In genomic region chr20:56805966-56806365, GRCh38 we compare ENCODE assay signal across 31 cellular contexts.
"Had no signal": no experiment of that assay in that cellular context is flagged by ENCODE, and none has a peak within 500 bp of the region (broad histone marks: within the 10 kb centered on the region; RNA-seq: fewer than 3 reads in every experiment).

No MANE protein-coding gene starts in this region.

- H3K27ac ChIP-seq: brain microvascular endothelial cell, esophagus muscularis mucosa, foreskin keratinocyte, gastrocnemius medialis, heart left ventricle had no signal

- H3K36me3 Mint-ChIP-seq: activated CD4-positive, alpha-beta memory T cell treated with anti-CD3 and anti-CD28 coated beads for 36 hours; activated CD8-positive, alpha-beta memory T cell treated with anti-CD3 and anti-CD28 coated beads, Interleukin-2, amount 10 ng/mL, durations not matched to agents 7 days and 5 days; activated naive CD4-positive, alpha-beta T cell treated with anti-CD3 and anti-CD28 coated beads, Interleukin-2, amount 50 U/mL, for 24 hours; activated naive CD8-positive, alpha-beta T cell treated with anti-CD3 and anti-CD28 coated beads, Interleukin-2, amount 10 ng/mL, durations not matched to agents 7 days and 5 days had no signal

- H3K4me1 ChIP-seq: gastrocnemius medialis, heart left ventricle had no signal

- H3K27ac Mint-ChIP-seq: activated CD4-positive, alpha-beta memory T cell treated with anti-CD3 and anti-CD28 coated beads for 36 hours; activated CD4-positive, alpha-beta T cell treated with anti-CD3 and anti-CD28 coated beads for 36 hours; activated CD4-positive, alpha-beta T cell treated with anti-CD3 and anti-CD28 coated beads, Interleukin-2, amount 10 ng/mL, durations not matched to agents 24 days and 14 days; activated CD8-positive, alpha-beta memory T cell treated with anti-CD3 and anti-CD28 coated beads, Interleukin-2, amount 10 ng/mL, durations not matched to agents 7 days and 5 days; activated CD8-positive, alpha-beta T cell treated with anti-CD3 and anti-CD28 coated beads, Interleukin-2, amount 10 ng/mL, durations not matched to agents 7 days and 5 days; activated naive CD4-positive, alpha-beta T cell treated with anti-CD3 and anti-CD28 coated beads for 36 hours; activated naive CD4-positive, alpha-beta T cell treated with anti-CD3 and anti-CD28 coated beads, Interleukin-2, amount 50 U/mL, for 24 hours; activated naive CD8-positive, alpha-beta T cell treated with anti-CD3 and anti-CD28 coated beads, Interleukin-2, amount 10 ng/mL, durations not matched to agents 7 days and 5 days; activated T-helper 1 cell treated with anti-CD3 and anti-CD28 coated beads, Interleukin-12 subunit alpha, Interleukin-12 subunit beta, Interleukin-2, Interleukin-4 antibody, amounts not matched to agents 30 ng/mL and 10 ng/mL and 1 ng/mL, durations not matched to agents 14 hours and 24 hours and 36 hours; activated T-helper 2 cell treated with anti-CD3 and anti-CD28 coated beads, Interferon-gamma antibody, Interleukin-2, Interleukin-4, amounts not matched to agents 10 μg/mL and 5 μg/mL and 100 μg/mL, durations not matched to agents 14 hours and 24 hours and 36 hours; effector memory CD8-positive, alpha-beta T cell had no signal

- H3K9me3 Mint-ChIP-seq: activated CD4-positive, alpha-beta memory T cell treated with anti-CD3 and anti-CD28 coated beads for 36 hours; activated CD4-positive, alpha-beta T cell treated with anti-CD3 and anti-CD28 coated beads, Interleukin-2, amount 10 ng/mL, durations not matched to agents 24 days and 14 days; activated naive CD4-positive, alpha-beta T cell treated with anti-CD3 and anti-CD28 coated beads for 36 hours; activated naive CD4-positive, alpha-beta T cell treated with anti-CD3 and anti-CD28 coated beads, Interleukin-2, amount 50 U/mL, for 24 hours; activated T-helper 1 cell treated with anti-CD3 and anti-CD28 coated beads, Interleukin-12 subunit alpha, Interleukin-12 subunit beta, Interleukin-2, Interleukin-4 antibody, amounts not matched to agents 30 ng/mL and 10 ng/mL and 1 ng/mL, durations not matched to agents 14 hours and 24 hours and 36 hours; activated T-helper 2 cell treated with anti-CD3 and anti-CD28 coated beads, Interferon-gamma antibody, Interleukin-2, Interleukin-4, amounts not matched to agents 10 μg/mL and 5 μg/mL and 100 μg/mL, durations not matched to agents 14 hours and 24 hours and 36 hours; effector memory CD8-positive, alpha-beta T cell had no signal

- ATAC-seq: activated CD4-positive, alpha-beta T cell treated with anti-CD3 and anti-CD28 coated beads for 36 hours; activated CD8-positive, alpha-beta memory T cell treated with anti-CD3 and anti-CD28 coated beads, Interleukin-2, amount 10 ng/mL, durations not matched to agents 7 days and 5 days; activated CD8-positive, alpha-beta T cell treated with anti-CD3 and anti-CD28 coated beads, Interleukin-2, amount 10 ng/mL, durations not matched to agents 7 days and 5 days; effector memory CD8-positive, alpha-beta T cell; foreskin keratinocyte; gastrocnemius medialis; heart left ventricle had no signal

- H3K4me3 ChIP-seq: esophagus muscularis mucosa, gastrocnemius medialis, heart left ventricle had no signal

- H3K4me1 Mint-ChIP-seq: activated CD4-positive, alpha-beta T cell treated with anti-CD3 and anti-CD28 coated beads for 36 hours; activated CD4-positive, alpha-beta T cell treated with anti-CD3 and anti-CD28 coated beads, Interleukin-2, amount 10 ng/mL, durations not matched to agents 24 days and 14 days; activated CD8-positive, alpha-beta memory T cell treated with anti-CD3 and anti-CD28 coated beads, Interleukin-2, amount 10 ng/mL, durations not matched to agents 7 days and 5 days; activated naive CD4-positive, alpha-beta T cell treated with anti-CD3 and anti-CD28 coated beads, Interleukin-2, amount 50 U/mL, for 24 hours; activated naive CD8-positive, alpha-beta T cell treated with anti-CD3 and anti-CD28 coated beads, Interleukin-2, amount 10 ng/mL, durations not matched to agents 7 days and 5 days had no signal

- H3K9me3 ChIP-seq: gastrocnemius medialis, heart left ventricle had no signal

- H3K4me3 Mint-ChIP-seq: activated CD4-positive, alpha-beta memory T cell treated with anti-CD3 and anti-CD28 coated beads for 36 hours; activated CD4-positive, alpha-beta T cell treated with anti-CD3 and anti-CD28 coated beads for 36 hours; activated CD4-positive, alpha-beta T cell treated with anti-CD3 and anti-CD28 coated beads, Interleukin-2, amount 10 ng/mL, durations not matched to agents 24 days and 14 days; activated CD8-positive, alpha-beta memory T cell treated with anti-CD3 and anti-CD28 coated beads, Interleukin-2, amount 10 ng/mL, durations not matched to agents 7 days and 5 days; activated CD8-positive, alpha-beta T cell treated with anti-CD3 and anti-CD28 coated beads, Interleukin-2, amount 10 ng/mL, durations not matched to agents 7 days and 5 days; activated naive CD4-positive, alpha-beta T cell treated with anti-CD3 and anti-CD28 coated beads for 36 hours; activated naive CD4-positive, alpha-beta T cell treated with anti-CD3 and anti-CD28 coated beads, Interleukin-2, amount 50 U/mL, for 24 hours; activated naive CD8-positive, alpha-beta T cell treated with anti-CD3 and anti-CD28 coated beads, Interleukin-2, amount 10 ng/mL, durations not matched to agents 7 days and 5 days; activated T-helper 1 cell treated with anti-CD3 and anti-CD28 coated beads, Interleukin-12 subunit alpha, Interleukin-12 subunit beta, Interleukin-2, Interleukin-4 antibody, amounts not matched to agents 30 ng/mL and 10 ng/mL and 1 ng/mL, durations not matched to agents 14 hours and 24 hours and 36 hours; effector memory CD8-positive, alpha-beta T cell had no signal

- H3K27me3 Mint-ChIP-seq: activated CD8-positive, alpha-beta memory T cell treated with anti-CD3 and anti-CD28 coated beads, Interleukin-2, amount 10 ng/mL, durations not matched to agents 7 days and 5 days had no signal

- H3K27me3 ChIP-seq: brain microvascular endothelial cell, foreskin keratinocyte had no signal

- H3K36me3 ChIP-seq: brain microvascular endothelial cell, esophagus muscularis mucosa, gastrocnemius medialis, heart left ventricle had no signal

- DNase-seq: activated CD4-positive, alpha-beta memory T cell treated with anti-CD3 and anti-CD28 coated beads for 36 hours; activated CD4-positive, alpha-beta T cell treated with anti-CD3 and anti-CD28 coated beads for 36 hours; activated CD4-positive, alpha-beta T cell treated with anti-CD3 and anti-CD28 coated beads, Interleukin-2, amount 10 ng/mL, durations not matched to agents 24 days and 14 days; activated CD4-positive, CD25-positive, alpha-beta regulatory T cell; activated CD4-positive, CD25-positive, alpha-beta regulatory T cell treated with anti-CD3 and anti-CD28 coated beads, Interleukin-2, amount 50 U/mL, for 72 hours; activated CD8-positive, alpha-beta memory T cell treated with anti-CD3 and anti-CD28 coated beads, Interleukin-2, amount 10 ng/mL, durations not matched to agents 7 days and 5 days; activated CD8-positive, alpha-beta memory T cell treated with anti-CD3 and anti-CD28 coated beads, Interleukin-2, amount 50 U/mL, for 4 hours; activated CD8-positive, alpha-beta T cell treated with anti-CD3 and anti-CD28 coated beads, Interleukin-2, amount 10 ng/mL, durations not matched to agents 7 days and 5 days; activated effector memory CD4-positive, alpha-beta T cell treated with anti-CD3 and anti-CD28 coated beads, Interleukin-2, amount 50 U/mL, for 16 hours; activated naive CD4-positive, alpha-beta T cell treated with anti-CD3 and anti-CD28 coated beads for 36 hours; activated naive CD8-positive, alpha-beta T cell treated with anti-CD3 and anti-CD28 coated beads, Interleukin-2, amount 10 ng/mL, durations not matched to agents 7 days and 5 days; activated T-cell treated with anti-CD3 and anti-CD28 coated beads, Interleukin-2, amount 50 U/mL, for 1 hour; activated T-cell treated with anti-CD3 and anti-CD28 coated beads, Interleukin-2, amount 50 U/mL, for 48 hours; amniotic stem cell; anterior cingulate cortex; brain microvascular endothelial cell; caudate nucleus; cortex of kidney; dermis blood vessel endothelial cell; effector CD4-positive, alpha-beta T cell; effector memory CD8-positive, alpha-beta T cell; erythroblast; foreskin keratinocyte; gastrocnemius medialis; glutamatergic neuron; heart left ventricle; T-helper 2 cell had no signal
